In genomic region chr3:150546226-150547044, GRCh38 we compare ENCODE assay signal across 8 cellular contexts. TPM values are rescaled to one million over a fixed set of nuclear protein-coding genes. Genes with fewer than 3 reads are reported as not detected.
DNase-seq lines count a peak whose midpoint lies in the region; ATAC-seq, FAIRE-seq and TF ChIP-seq lines count a peak whose summit lies in the region.

Gene EIF2A, plus strand, starts transcription at chr3:150546787. Its CDS starts 16 bp downstream, at chr3:150546803.
Gene SERP1, minus strand, starts transcription at chr3:150546496. Its CDS starts 361 bp downstream, at chr3:150546135.

- H3K4me3 Mint-ChIP-seq in endothelial cell (ENCODE audit: unreplicated experiment) (peak within 1 kb of the TSS; percentile 99), mesothelial cell of epicardium (peak within 1 kb of the TSS; percentile 98)

- no peaks in the 10 kb centered on the region for H3K9me2 ChIP-seq in OCI-LY7 (ENCODE audit: insufficient read depth, low read length)

- BruUV-seq in OCI-LY7 (replicated peaks; lab: Mats Ljungman, UMichigan) = no TSS peak

- peaks cover 40% of the 10 kb centered on the region for H3K4me1 ChIP-seq in OCI-LY7 (ENCODE audit: insufficient read depth, low read length, poor library complexity, severe bottlenecking)

- POLR2A ChIA-PET in OCI-LY7 (lab: Charles Lee) = interaction anchor here (0.8 to 1.6 kb wide), 9 partner anchors 9 to 221 kb away, joined by 3 to 8 read pairs (median 3); partner anchors contain the start of gene TSC22D2

- H3K4me1 Mint-ChIP-seq in endothelial cell (ENCODE audit: unreplicated experiment) (peaks cover 25% of the 10 kb centered on the region), mesothelial cell of epicardium (peaks cover 22% of the 10 kb centered on the region)

- intact Hi-C loops in OCI-LY7 (cut with micrococcal nuclease; ENCODE audit: unreplicated experiment) = loop anchor here (1.0 to 5.0 kb wide), 6 partner anchors 57 to 540 kb away; partner anchors contain the start of genes ERICH6, SELENOT, SIAH2 and TSC22D2

- no peak for FAIRE-seq in D721Med (lab: Jason Lieb, UNC)

- DNase-seq in D721Med (ENCODE audit: insufficient read length, low spot score) = peak; percentile 37
- peak; percentile 76 for DNase-seq in HuH-7.5 (ENCODE audit: low spot score)
- DNase-seq in OCI-LY7 (ENCODE audit: low spot score) = peak; percentile 99
- DNase-seq in activated T-cell treated with anti-CD3 and anti-CD28 coated beads for 1 hour (ENCODE audit: low read depth) = peak; percentile 98
- DNase-seq in endothelial cell (ENCODE audit: low spot score) = peak; percentile 98
- peak; percentile 96 to 99 for DNase-seq in mesothelial cell of epicardium (ENCODE audit: low spot score in 2 of 2, unreplicated experiment in 2 of 2)
- DNase-seq in stimulated activated CD8-positive, alpha-beta memory T cell treated with anti-CD3 and anti-CD28 coated beads, Interleukin-15, amount 100 ng/mL, for 48 hours (ENCODE audit: low read depth in 2 of 2) = peak; percentile 97 to 99

- peaks cover 36% of the 10 kb centered on the region for H4K20me1 ChIP-seq in OCI-LY7 (ENCODE audit: insufficient read depth, low read length)

- H3K36me3 Mint-ChIP-seq in endothelial cell (ENCODE audit: low read depth, unreplicated experiment) (peaks cover 6% of the 10 kb centered on the region), mesothelial cell of epicardium (peaks cover 10% of the 10 kb centered on the region)

- peak; percentile 92 for ATAC-seq in GM21526 (IDR thresholded peaks at IDR 0.05; ENCODE audit: low FRiP score, unreplicated experiment)

- no peaks in the 10 kb centered on the region for H3K9me3 ChIP-seq in OCI-LY7 (ENCODE audit: low read length)

- H3K27ac ChIP-seq in OCI-LY7 (ENCODE audit: low read depth, low read length, poor library complexity, severe bottlenecking) = peak within 1 kb of the TSS; percentile 81

- peaks cover 92% of the 10 kb centered on the region for H3K79me2 ChIP-seq in OCI-LY7 (ENCODE audit: insufficient read depth, low read depth, low read length)

- CTCF ChIA-PET in OCI-LY7 (lab: Charles Lee; ENCODE audit: unreplicated experiment) = no interaction called here

- H2AFZ ChIP-seq in OCI-LY7 (ENCODE audit: low read length) = peak within 1 kb of the TSS; percentile 70; the same call in 1 of the 2 replicates

- TF ChIP-seq CTCF in D721Med (IDR thresholded peaks at IDR 0.05; ENCODE audit: insufficient read depth, missing control alignments) (no peak), OCI-LY7 (conservative IDR thresholded peaks at IDR 0.05; ENCODE audit: low read length) (no peak), endothelial cell (IDR thresholded peaks at IDR 0.05; ENCODE audit: unreplicated experiment) (no peak), mesothelial cell of epicardium (IDR thresholded peaks at IDR 0.05; ENCODE audit: unreplicated experiment) (no peak)

- peak within 1 kb of the TSS; percentile 90 for H3K4me2 ChIP-seq in OCI-LY7 (ENCODE audit: low read length)

- H3K9me3 Mint-ChIP-seq in endothelial cell (ENCODE audit: unreplicated experiment) (no peaks in the 10 kb centered on the region), mesothelial cell of epicardium (no peaks in the 10 kb centered on the region)

- H3K27ac Mint-ChIP-seq in endothelial cell (ENCODE audit: unreplicated experiment) (peak within 1 kb of the TSS; percentile 97), mesothelial cell of epicardium (peak within 1 kb of the TSS; percentile 100)

- peak within 1 kb of the TSS; percentile 98 for H3K4me3 ChIP-seq in OCI-LY7 (ENCODE audit: low read depth, low read length, poor library complexity, severe bottlenecking)

- peaks cover 69% of the 10 kb centered on the region for H3K36me3 ChIP-seq in OCI-LY7 (ENCODE audit: insufficient read depth, low read length)

- peaks cover 11% of the 10 kb centered on the region for H3K27me3 Mint-ChIP-seq in endothelial cell (ENCODE audit: unreplicated experiment)
- no peaks in the 10 kb centered on the region for H3K27me3 Mint-ChIP-seq in mesothelial cell of epicardium (ENCODE audit: low read depth)

RNA-seq across cellular contexts. Expression of gene EIF2A, which starts in this region (rescaled TPM):
- total RNA-seq in OCI-LY7 (2014; rRNA removed; shearing (Covaris generic)) = 85.6 and 86.0 TPM in 2 replicates
- total RNA-seq in OCI-LY7 (2022) (105 and 130 TPM in 2 replicates), endothelial cell (ENCODE audit: unreplicated experiment) (68.8 TPM), mesothelial cell of epicardium (56.8 to 60.7 TPM (median 60.6 TPM) in 3 replicates)

RNA-seq across cellular contexts. Expression of gene SERP1, which starts in this region (rescaled TPM):
- 182 and 183 TPM in 2 replicates for total RNA-seq in OCI-LY7 (2014; rRNA removed; shearing (Covaris generic))
- total RNA-seq in OCI-LY7 (2022) = 97.4 and 101 TPM in 2 replicates
- total RNA-seq in endothelial cell (ENCODE audit: unreplicated experiment) = 89.9 TPM
- 84.1 to 86.5 TPM (median 85.8 TPM) in 3 replicates for total RNA-seq in mesothelial cell of epicardium

Comparison
In these comparisons a context has a peak if more than half of its experiments do, and no peak if none do; other contexts are left out.
1. Peak in every context shown above with its lines: DNase-seq, ATAC-seq, H3K4me3 ChIP-seq and H3K27ac ChIP-seq.
2. DNase-seq: peak in every context shown above with its lines; median percentile 99 in OCI-LY7; 98 in activated T-cell treated with anti-CD3 and anti-CD28 coated beads for 1 hour; 98 in endothelial cell; 98 in stimulated activated CD8-positive, alpha-beta memory T cell treated with anti-CD3 and anti-CD28 coated beads, Interleukin-15, amount 100 ng/mL, for 48 hours; 98 in mesothelial cell of epicardium; 76 in HuH-7.5; 37 in D721Med.